In the genomic region with DNA sequence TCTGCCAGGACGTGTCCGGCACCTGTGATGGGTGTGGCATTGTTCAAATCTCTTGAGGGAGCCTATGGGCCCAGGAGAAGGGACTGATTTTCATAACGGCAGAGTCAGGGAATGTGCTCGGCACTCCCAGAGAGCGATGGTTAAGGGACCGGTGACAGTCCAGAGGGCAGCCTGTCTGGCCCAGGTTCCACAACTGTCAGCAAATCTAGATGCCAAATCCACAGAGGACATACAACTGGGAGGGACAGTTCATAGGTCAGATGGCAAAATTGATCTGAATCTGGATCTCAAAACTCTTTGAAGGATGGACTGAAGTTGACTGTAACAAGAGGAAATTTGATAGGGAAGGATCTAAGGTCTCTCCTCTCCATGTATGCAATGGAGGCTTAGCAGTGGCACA, we compare ENCODE assay signal across 23 cellular contexts.
"Had no signal": no experiment of that assay in that cellular context is flagged by ENCODE, and none has a peak within 500 bp of the region (broad histone marks: within the 10 kb centered on the region; RNA-seq: fewer than 3 reads in every experiment).

No MANE protein-coding gene starts in this region.

- H3K9me3 ChIP-seq: Peyer's patch, SJSA1 had no signal

- H3K27ac ChIP-seq: SJSA1 had no signal

- H3K27ac Mint-ChIP-seq: activated naive CD8-positive, alpha-beta T cell; activated T-cell treated with anti-CD3 and anti-CD28 coated beads, Interleukin-2, amount 50 U/mL, for 72 hours had no signal

- H3K4me1 Mint-ChIP-seq: central memory CD8-positive, alpha-beta T cell had no signal

- ATAC-seq: activated CD4-positive, CD25-positive, alpha-beta regulatory T cell treated with anti-CD3 and anti-CD28 coated beads, Interleukin-2, amount 50 U/mL, for 24 hours; activated T-cell treated with anti-CD3 and anti-CD28 coated beads, Interleukin-2, amount 50 U/mL, for 72 hours; K562; SK-N-SH treated with all-trans-retinoic acid at 6 μM for 48 hours had no signal

- H3K27me3 Mint-ChIP-seq: activated naive CD8-positive, alpha-beta T cell; central memory CD8-positive, alpha-beta T cell had no signal

- H3K9me3 Mint-ChIP-seq: activated T-cell treated with anti-CD3 and anti-CD28 coated beads, Interleukin-2, amount 50 U/mL, for 72 hours; central memory CD8-positive, alpha-beta T cell had no signal

- DNase-seq: activated CD4-positive, alpha-beta T cell treated with anti-CD3 and anti-CD28 coated beads for 48 hours; activated CD4-positive, alpha-beta T cell treated with anti-CD3 and anti-CD28 coated beads, Interleukin-2, amount 50 U/mL, for 48 hours; activated naive CD4-positive, alpha-beta T cell; activated T-cell treated with anti-CD3 and anti-CD28 coated beads, Interleukin-2, amount 50 U/mL, for 72 hours; amygdala; Karpas-422; MM.1S; NCI-H1105; NCI-H1436; NCI-H1694 treated with DMSO at 0.1 percent for 48 hours; NCI-H2029 treated with DMSO at 0.1 percent for 48 hours; NCI-H345; NCI-H510A; NCI-H69; Peyer's patch; SHP77; SW 1271 had no signal

- H3K27me3 ChIP-seq: Peyer's patch, SJSA1 had no signal

- H3K4me3 Mint-ChIP-seq: activated naive CD8-positive, alpha-beta T cell; activated T-cell treated with anti-CD3 and anti-CD28 coated beads, Interleukin-2, amount 50 U/mL, for 72 hours; central memory CD8-positive, alpha-beta T cell had no signal

- H3K4me3 ChIP-seq: K562, Peyer's patch, SJSA1 had no signal

- FAIRE-seq: K562 had no signal
